In genomic region chr1:210932104-210932503, GRCh38 we compare ENCODE assay signal across 9 cellular contexts.
"Had no signal": no experiment of that assay in that cellular context is flagged by ENCODE, and none has a peak within 500 bp of the region (broad histone marks: within the 10 kb centered on the region; RNA-seq: fewer than 3 reads in every experiment).

No MANE protein-coding gene starts in this region.

- ATAC-seq: HepG2, K562 had no signal

- H3K27ac ChIP-seq: HL-60, KMS-11 had no signal

- H3K4me3 ChIP-seq: K562 had no signal

- H3K27ac Mint-ChIP-seq: IgD-negative memory B cell had no signal

- H3K4me2 ChIP-seq: KMS-11 had no signal

- FAIRE-seq: HepG2, HTR-8/SVneo, K562 had no signal

- DNase-seq: IMR-90, KBM-7, KG1 had no signal

- H3K9ac ChIP-seq: KMS-11 had no signal
